2 cellular contexts compared by ENCODE assay signal in genomic region chr5:140382866-140383265, GRCh38.
TF ChIP-seq lines count a peak whose summit lies in the region.

No MANE protein-coding gene starts in this region.

TF ChIP-seq in HepG2, 621 proteins besides CTCF, POLR2A, EP300 and RAD21:
- TF ChIP-seq POLR2AphosphoS2 (IDR thresholded peaks at IDR 0.05; ENCODE audit: low read depth, low read length) (no peak), TGIF2 (CRISPR knock-in tag; IDR thresholded peaks at IDR 0.05) (no peak), MAFK (conservative IDR thresholded peaks at IDR 0.05 in 1 of 2, IDR thresholded peaks at IDR 0.05 in 1 of 2; ENCODE audit: low read length in 2 of 2) (peak; percentile 88 to 91), MAFF (IDR thresholded peaks at IDR 0.05; ENCODE audit: low read depth, low read length) (peak; percentile 90)

TF ChIP-seq in K562, 482 proteins besides CTCF, POLR2A, EP300 and RAD21:
- peak; percentile 66 for TF ChIP-seq MAFF (IDR thresholded peaks at IDR 0.05; ENCODE audit: low read length)
- peak; percentile 69 for TF ChIP-seq MAFK (IDR thresholded peaks at IDR 0.05; ENCODE audit: low read length)
- TF ChIP-seq, protein P1, sequence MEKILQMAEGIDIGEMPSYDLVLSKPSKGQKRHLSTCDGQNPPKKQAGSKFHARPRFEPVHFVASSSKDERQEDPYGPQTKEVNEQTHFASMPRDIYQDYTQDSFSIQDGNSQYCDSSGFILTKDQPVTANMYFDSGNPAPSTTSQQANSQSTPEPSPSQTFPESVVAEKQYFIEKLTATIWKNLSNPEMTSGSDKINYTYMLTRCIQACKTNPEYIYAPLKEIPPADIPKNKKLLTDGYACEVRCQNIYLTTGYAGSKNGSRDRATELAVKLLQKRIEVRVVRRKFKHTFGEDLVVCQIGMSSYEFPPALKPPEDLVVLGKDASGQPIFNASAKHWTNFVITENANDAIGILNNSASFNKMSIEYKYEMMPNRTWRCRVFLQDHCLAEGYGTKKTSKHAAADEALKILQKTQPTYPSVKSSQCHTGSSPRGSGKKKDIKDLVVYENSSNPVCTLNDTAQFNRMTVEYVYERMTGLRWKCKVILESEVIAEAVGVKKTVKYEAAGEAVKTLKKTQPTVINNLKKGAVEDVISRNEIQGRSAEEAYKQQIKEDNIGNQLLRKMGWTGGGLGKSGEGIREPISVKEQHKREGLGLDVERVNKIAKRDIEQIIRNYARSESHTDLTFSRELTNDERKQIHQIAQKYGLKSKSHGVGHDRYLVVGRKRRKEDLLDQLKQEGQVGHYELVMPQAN (IDR thresholded peaks at IDR 0.05; ENCODE audit: borderline replicate concordance): no peak
- TF ChIP-seq ZNF316 (IDR thresholded peaks at IDR 0.05): peak; percentile 89
- TF ChIP-seq C11orf30 (IDR thresholded peaks at IDR 0.05; ENCODE audit: low read depth): peak; percentile 76; the same call in 1 of the 2 replicates
- TF ChIP-seq ZNF274 (IDR thresholded peaks at IDR 0.05; ENCODE audit: borderline replicate concordance, low read depth, low read length): no peak
- TF ChIP-seq CBX5 (IDR thresholded peaks at IDR 0.05; ENCODE audit: borderline replicate concordance, low read depth): no peak
- TF ChIP-seq ZNF197 (CRISPR knock-in tag; IDR thresholded peaks at IDR 0.05; ENCODE audit: low read depth): no peak
- peak; percentile 64; the same call in 1 of the 2 replicates for TF ChIP-seq MAFG (tag; conservative IDR thresholded peaks at IDR 0.05)
- TF ChIP-seq, protein P2, sequence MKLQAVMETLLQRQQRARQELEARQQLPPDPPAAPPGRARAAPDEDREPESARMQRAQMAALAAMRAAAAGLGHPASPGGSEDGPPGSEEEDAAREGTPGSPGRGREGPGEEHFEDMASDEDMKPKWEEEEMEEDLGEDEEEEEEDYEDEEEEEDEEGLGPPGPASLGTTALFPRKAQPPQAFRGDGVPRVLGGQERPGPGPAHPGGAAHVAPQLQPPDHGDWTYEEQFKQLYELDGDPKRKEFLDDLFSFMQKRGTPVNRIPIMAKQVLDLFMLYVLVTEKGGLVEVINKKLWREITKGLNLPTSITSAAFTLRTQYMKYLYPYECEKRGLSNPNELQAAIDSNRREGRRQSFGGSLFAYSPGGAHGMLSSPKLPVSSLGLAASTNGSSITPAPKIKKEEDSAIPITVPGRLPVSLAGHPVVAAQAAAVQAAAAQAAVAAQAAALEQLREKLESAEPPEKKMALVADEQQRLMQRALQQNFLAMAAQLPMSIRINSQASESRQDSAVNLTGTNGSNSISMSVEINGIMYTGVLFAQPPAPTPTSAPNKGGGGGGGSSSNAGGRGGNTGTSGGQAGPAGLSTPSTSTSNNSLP (IDR thresholded peaks at IDR 0.05; ENCODE audit: borderline replicate concordance, low read depth, low read length): no peak
- TF ChIP-seq GATAD2B (IDR thresholded peaks at IDR 0.05; ENCODE audit: borderline replicate concordance): no peak
- no peak for TF ChIP-seq HLTF (IDR thresholded peaks at IDR 0.05)
- TF ChIP-seq TRIM28 (IDR thresholded peaks at IDR 0.05): no peak
